ENCODE assay signal across 11 cellular contexts in the genomic region with DNA sequence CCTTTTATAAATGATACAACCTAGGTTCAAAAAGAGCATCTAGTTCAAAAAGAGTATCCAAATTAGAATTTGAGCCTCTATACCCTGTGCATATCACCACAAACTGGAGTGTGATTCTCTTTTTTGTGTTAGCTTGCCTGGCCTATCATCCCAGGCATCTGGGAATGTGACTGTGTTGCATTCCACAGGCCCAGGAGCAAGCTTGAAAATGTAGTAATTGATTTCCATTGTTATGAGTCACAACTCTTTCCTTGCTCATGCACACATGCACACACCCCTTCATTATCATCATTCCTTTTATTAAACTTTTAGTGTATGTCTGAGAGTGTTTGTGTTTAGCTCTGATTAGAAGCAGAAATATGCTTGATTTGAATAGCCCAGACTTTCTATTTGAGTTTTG.
DNase-seq lines count a peak whose midpoint lies in the region; ATAC-seq and TF ChIP-seq lines count a peak whose summit lies in the region.
"Had no signal": no experiment of that assay in that cellular context is flagged by ENCODE, and none has a peak within 500 bp of the region (broad histone marks: within the 10 kb centered on the region; RNA-seq: fewer than 3 reads in every experiment).

No MANE protein-coding gene starts in this region.

- CTCF ChIA-PET in HEK293 (lab: Yijun Ruan, JAX): interaction anchor here (0.6 kb wide), 1 partner anchor 28 kb away, joined by 3 read pairs; no protein-coding TSS in a partner anchor
- CTCF ChIA-PET in SK-N-SH (lab: Yijun Ruan, JAX): interaction anchor here (0.6 kb wide), 2 partner anchors 174 to 732 kb away, joined by 3 to 4 read pairs; no protein-coding TSS in a partner anchor

- POLR2A ChIA-PET in HEK293 (lab: Yijun Ruan, JAX) (no interaction called here), SK-N-SH (lab: Yijun Ruan, JAX) (no interaction called here)

- peak overlapping the region; percentile 2; the same call in 1 of the 2 replicates for H3K9ac ChIP-seq in SK-N-SH

- TF ChIP-seq CTCF in HEK293 (tag by site-specific recombination; IDR thresholded peaks at IDR 0.05): no peak
- no peak for TF ChIP-seq CTCF in SK-N-SH (IDR thresholded peaks at IDR 0.05)

- H3K9me3 ChIP-seq in HEK293 (ENCODE audit: control insufficient read depth, insufficient read depth, low read depth, low read length) (no peaks in the 10 kb centered on the region), SK-N-SH (no peaks in the 10 kb centered on the region)

- H3K9me2 ChIP-seq in SK-N-SH: no peaks in the 10 kb centered on the region

- no peaks in the 10 kb centered on the region for H4K20me1 ChIP-seq in SK-N-SH (ENCODE audit: insufficient read depth)

- H3K79me2 ChIP-seq in SK-N-SH (ENCODE audit: insufficient read depth): no peaks in the 10 kb centered on the region

- no peak for TF ChIP-seq RAD21 in SK-N-SH (IDR thresholded peaks at IDR 0.05; ENCODE audit: low read length)

- H3K27me3 ChIP-seq in SK-N-SH (ENCODE audit: insufficient read depth): no peaks in the 10 kb centered on the region

- H3K4me3 ChIP-seq in HEK293 (ENCODE audit: low read depth, low read length) (no peak overlapping the region), SK-N-SH (ENCODE audit: low read depth in 2 of 2, low read length in 1 of 2) (0 out of 4 replicates have a peak overlapping the region, but pooled peaks of 1 of the 2 experiments have one; percentile 1), skin epidermis (no peak overlapping the region)

- H3K36me3 ChIP-seq in HEK293 (ENCODE audit: control insufficient read depth in 2 of 2, insufficient read depth in 1 of 2, low read length in 2 of 2) (peaks cover 4 to 28% of the 10 kb centered on the region in 2 experiments), SK-N-SH (replicated peaks in 1 of 2; ENCODE audit: control insufficient read depth in 1 of 2, insufficient read depth in 2 of 2, low read length in 1 of 2) (peaks cover 5 to 27% of the 10 kb centered on the region in 2 experiments)

- DNase-seq in SK-N-SH (peak; percentile 9), foreskin melanocyte (peak; percentile 28), C1 segment of cervical spinal cord (lab: John Stamatoyannopoulos, UW) (no peak)
- no peak for DNase-seq in activated CD4-positive, CD25-positive, alpha-beta regulatory T cell treated with anti-CD3 and anti-CD28 coated beads, Interleukin-2, amount 50 U/mL, for 72 hours
- DNase-seq: activated gamma-delta T cell treated with Interleukin-2 at 50 U/mL for 16 hours, NCI-H1105, right cardiac atrium, substantia nigra had no signal

- TF ChIP-seq EP300 in SK-N-SH (IDR thresholded peaks at IDR 0.05; ENCODE audit: borderline replicate concordance in 1 of 2, low read depth in 1 of 2, low read length in 1 of 2): no peak

- peak overlapping the region; percentile 30 for H3K4me2 ChIP-seq in SK-N-SH

- no peak overlapping the region for H3K27ac ChIP-seq in HEK293 (ENCODE audit: extremely low read depth, low read depth, low read length)
- peak overlapping the region; percentile 48 to 68; a peak in 3 of 4 replicates for H3K27ac ChIP-seq in SK-N-SH (ENCODE audit: low read depth in 2 of 2, low read length in 1 of 2)
- peak overlapping the region in 12 of 21 experiments; percentile 26 to 74 (median 60) for H3K27ac ChIP-seq in skin epidermis

- ATAC-seq in GM18870 (IDR thresholded peaks at IDR 0.05; ENCODE audit: unreplicated experiment): no peak

- no peak overlapping the region for H2AFZ ChIP-seq in SK-N-SH (ENCODE audit: low read depth)

- peaks cover 42% of the 10 kb centered on the region for H3F3A ChIP-seq in SK-N-SH (replicated peaks; ENCODE audit: insufficient read depth)

- H3K4me1 ChIP-seq in HEK293 (ENCODE audit: control insufficient read depth, insufficient read depth, low read length) (peaks cover 14% of the 10 kb centered on the region), SK-N-SH (ENCODE audit: control insufficient read depth in 1 of 2, insufficient read depth in 2 of 2, low read depth in 1 of 2, low read length in 1 of 2) (peaks cover 3 to 18% of the 10 kb centered on the region in 2 experiments)

TF ChIP-seq in HEK293, 187 proteins besides CTCF, POLR2A, EP300 and RAD21:
- peak; percentile 80 for TF ChIP-seq SP7 (tag by site-specific recombination; IDR thresholded peaks at IDR 0.05)
- TF ChIP-seq KLF9 (tag by site-specific recombination; IDR thresholded peaks at IDR 0.05; ENCODE audit: low read depth): peak; percentile 42; the same call in 1 of the 2 replicates
- peak; percentile 91 for TF ChIP-seq ZNF660 (tag by site-specific recombination; IDR thresholded peaks at IDR 0.05)
- no peak for TF ChIP-seq ZNF10 (tag by site-specific recombination; IDR thresholded peaks at IDR 0.05)
- peak; percentile 94 for TF ChIP-seq ZBTB20 (tag by site-specific recombination; IDR thresholded peaks at IDR 0.05)
- TF ChIP-seq, protein P1, sequence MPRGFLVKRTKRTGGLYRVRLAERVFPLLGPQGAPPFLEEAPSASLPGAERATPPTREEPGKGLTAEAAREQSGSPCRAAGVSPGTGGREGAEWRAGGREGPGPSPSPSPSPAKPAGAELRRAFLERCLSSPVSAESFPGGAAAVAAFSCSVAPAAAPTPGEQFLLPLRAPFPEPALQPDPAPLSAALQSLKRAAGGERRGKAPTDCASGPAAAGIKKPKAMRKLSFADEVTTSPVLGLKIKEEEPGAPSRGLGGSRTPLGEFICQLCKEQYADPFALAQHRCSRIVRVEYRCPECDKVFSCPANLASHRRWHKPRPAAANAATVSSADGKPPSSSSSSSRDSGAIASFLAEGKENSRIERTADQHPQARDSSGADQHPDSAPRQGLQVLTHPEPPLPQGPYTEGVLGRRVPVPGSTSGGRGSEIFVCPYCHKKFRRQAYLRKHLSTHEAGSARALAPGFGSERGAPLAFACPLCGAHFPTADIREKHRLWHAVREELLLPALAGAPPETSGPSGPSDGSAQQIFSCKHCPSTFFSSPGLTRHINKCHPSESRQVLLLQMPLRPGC (tag by site-specific recombination; IDR thresholded peaks at IDR 0.05): peak; percentile 75
- peak; percentile 79 for TF ChIP-seq KLF10 (tag by site-specific recombination; IDR thresholded peaks at IDR 0.05)
- peak; percentile 25; the same call in 1 of the 2 replicates for TF ChIP-seq ZNF366 (tag by site-specific recombination; conservative IDR thresholded peaks at IDR 0.05)
- TF ChIP-seq SP2 (tag by site-specific recombination; IDR thresholded peaks at IDR 0.05): no peak
- no peak for TF ChIP-seq ZNF560 (tag by site-specific recombination; IDR thresholded peaks at IDR 0.05; ENCODE audit: borderline replicate concordance)
- no peak for TF ChIP-seq ZNF473 (tag by site-specific recombination; IDR thresholded peaks at IDR 0.05)
- peak; percentile 85 for TF ChIP-seq IKZF3 (tag by site-specific recombination; IDR thresholded peaks at IDR 0.05)
- TF ChIP-seq PRDM1 (tag by site-specific recombination; IDR thresholded peaks at IDR 0.05): peak; percentile 88

TF ChIP-seq in SK-N-SH, 30 proteins besides CTCF, POLR2A, EP300 and RAD21 (continues in another document):
- TF ChIP-seq POLR2AphosphoS5 (IDR thresholded peaks at IDR 0.05; ENCODE audit: low read depth, low read length) (0 out of 2 replicates have a peak, but pooled peaks have one; percentile 30), SMC3 (IDR thresholded peaks at IDR 0.05; ENCODE audit: low read depth, low read length) (no peak), GATA2 (CRISPR knock-in tag; IDR thresholded peaks at IDR 0.05) (no peak), MEF2A (IDR thresholded peaks at IDR 0.05; ENCODE audit: borderline replicate concordance, low read depth) (no peak), CHD2 (IDR thresholded peaks at IDR 0.05; ENCODE audit: low read length, partially characterized antibody) (no peak), EZH2phosphoT487 (IDR thresholded peaks at IDR 0.05; ENCODE audit: borderline replicate concordance, low read depth) (no peak), TEAD4 (IDR thresholded peaks at IDR 0.05; ENCODE audit: borderline replicate concordance, insufficient read depth) (peak; percentile 76; the same call in 1 of the 2 replicates), RCOR1 (IDR thresholded peaks at IDR 0.05; ENCODE audit: low read length) (no peak), GABPA (IDR thresholded peaks at IDR 0.05; ENCODE audit: low read depth) (no peak)
- TF ChIP-seq, protein P2, sequence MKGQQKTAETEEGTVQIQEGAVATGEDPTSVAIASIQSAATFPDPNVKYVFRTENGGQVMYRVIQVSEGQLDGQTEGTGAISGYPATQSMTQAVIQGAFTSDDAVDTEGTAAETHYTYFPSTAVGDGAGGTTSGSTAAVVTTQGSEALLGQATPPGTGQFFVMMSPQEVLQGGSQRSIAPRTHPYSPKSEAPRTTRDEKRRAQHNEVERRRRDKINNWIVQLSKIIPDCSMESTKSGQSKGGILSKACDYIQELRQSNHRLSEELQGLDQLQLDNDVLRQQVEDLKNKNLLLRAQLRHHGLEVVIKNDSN (IDR thresholded peaks at IDR 0.05; ENCODE audit: borderline replicate concordance, low read depth): no peak
- TF ChIP-seq, protein P3, sequence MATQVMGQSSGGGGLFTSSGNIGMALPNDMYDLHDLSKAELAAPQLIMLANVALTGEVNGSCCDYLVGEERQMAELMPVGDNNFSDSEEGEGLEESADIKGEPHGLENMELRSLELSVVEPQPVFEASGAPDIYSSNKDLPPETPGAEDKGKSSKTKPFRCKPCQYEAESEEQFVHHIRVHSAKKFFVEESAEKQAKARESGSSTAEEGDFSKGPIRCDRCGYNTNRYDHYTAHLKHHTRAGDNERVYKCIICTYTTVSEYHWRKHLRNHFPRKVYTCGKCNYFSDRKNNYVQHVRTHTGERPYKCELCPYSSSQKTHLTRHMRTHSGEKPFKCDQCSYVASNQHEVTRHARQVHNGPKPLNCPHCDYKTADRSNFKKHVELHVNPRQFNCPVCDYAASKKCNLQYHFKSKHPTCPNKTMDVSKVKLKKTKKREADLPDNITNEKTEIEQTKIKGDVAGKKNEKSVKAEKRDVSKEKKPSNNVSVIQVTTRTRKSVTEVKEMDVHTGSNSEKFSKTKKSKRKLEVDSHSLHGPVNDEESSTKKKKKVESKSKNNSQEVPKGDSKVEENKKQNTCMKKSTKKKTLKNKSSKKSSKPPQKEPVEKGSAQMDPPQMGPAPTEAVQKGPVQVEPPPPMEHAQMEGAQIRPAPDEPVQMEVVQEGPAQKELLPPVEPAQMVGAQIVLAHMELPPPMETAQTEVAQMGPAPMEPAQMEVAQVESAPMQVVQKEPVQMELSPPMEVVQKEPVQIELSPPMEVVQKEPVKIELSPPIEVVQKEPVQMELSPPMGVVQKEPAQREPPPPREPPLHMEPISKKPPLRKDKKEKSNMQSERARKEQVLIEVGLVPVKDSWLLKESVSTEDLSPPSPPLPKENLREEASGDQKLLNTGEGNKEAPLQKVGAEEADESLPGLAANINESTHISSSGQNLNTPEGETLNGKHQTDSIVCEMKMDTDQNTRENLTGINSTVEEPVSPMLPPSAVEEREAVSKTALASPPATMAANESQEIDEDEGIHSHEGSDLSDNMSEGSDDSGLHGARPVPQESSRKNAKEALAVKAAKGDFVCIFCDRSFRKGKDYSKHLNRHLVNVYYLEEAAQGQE (IDR thresholded peaks at IDR 0.05; ENCODE audit: low read depth, low read length): no peak

Comparison
In these comparisons a context has a peak if more than half of its experiments do, and no peak if none do; other contexts are left out.
1. DNase-seq: peak in SK-N-SH (single experiment) and foreskin melanocyte (single experiment); none in activated CD4-positive, CD25-positive, alpha-beta regulatory T cell treated with anti-CD3 and anti-CD28 coated beads, Interleukin-2, amount 50 U/mL, for 72 hours (single experiment) and C1 segment of cervical spinal cord (0 of 14).